ENCODE assay signal across 8 cellular contexts in the genomic region with DNA sequence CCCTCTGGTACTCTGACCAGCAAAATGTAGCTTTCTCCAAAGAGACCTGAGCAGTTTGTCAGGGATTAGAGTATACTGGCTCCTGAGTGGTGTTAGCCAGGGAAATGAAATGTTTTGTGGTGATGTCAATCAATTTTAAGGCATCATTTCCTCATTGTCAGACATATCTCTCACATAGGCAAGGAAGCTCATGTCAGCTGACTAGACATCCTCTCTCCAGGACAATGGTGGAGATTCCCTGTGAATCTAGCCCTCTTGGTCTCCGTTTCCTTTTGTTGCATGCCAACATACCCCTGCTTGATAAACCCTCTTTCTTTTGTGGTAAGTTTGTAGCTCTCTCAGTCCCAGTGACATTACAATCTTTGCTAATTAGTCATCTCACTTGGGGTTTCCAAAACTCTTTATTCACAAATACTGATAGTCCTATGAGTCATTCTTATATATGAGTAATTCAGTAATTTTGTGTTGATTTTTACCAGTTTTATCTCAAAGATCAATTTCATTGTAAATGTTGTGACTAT.
DNase-seq lines count a peak whose midpoint lies in the region; ATAC-seq and TF ChIP-seq lines count a peak whose summit lies in the region.
"Had no signal": no experiment of that assay in that cellular context is flagged by ENCODE, and none has a peak within 500 bp of the region (broad histone marks: within the 10 kb centered on the region; RNA-seq: fewer than 3 reads in every experiment).

No MANE protein-coding gene starts in this region.

- H3K27ac ChIP-seq in foreskin keratinocyte: peak overlapping the region; percentile 73

- DNase-seq in RKO (ENCODE audit: low spot score) (peak; percentile 79), foreskin keratinocyte (peak; percentile 98 to 99), nucleus accumbens (lab: John Stamatoyannopoulos, UW) (no peak), NAMALWA (ENCODE audit: low spot score) (no peak), erythroblast (lab: John Stamatoyannopoulos, UW) (no peak)
- DNase-seq: activated B cell treated with CpG ODN at 0.5 μM for 24 hours had no signal

- no peaks in the 10 kb centered on the region for H3K27me3 ChIP-seq in foreskin keratinocyte

- no peak for TF ChIP-seq POLR2A in erythroblast (IDR thresholded peaks at IDR 0.05; ENCODE audit: low read length)

- H3K4me1 ChIP-seq in foreskin keratinocyte: peaks cover 56% of the 10 kb centered on the region

- TF ChIP-seq CTCF in foreskin keratinocyte (conservative IDR thresholded peaks at IDR 0.05): no peak

- ATAC-seq in GM18909 (IDR thresholded peaks at IDR 0.05; ENCODE audit: poor library complexity, unreplicated experiment) (peak; percentile 88), HG02759 (IDR thresholded peaks at IDR 0.05; ENCODE audit: unreplicated experiment) (peak; percentile 82), foreskin keratinocyte (peak; percentile 95)

Comparison
In these comparisons a context has a peak if more than half of its experiments do, and no peak if none do; other contexts are left out.
1. DNase-seq: peak in RKO (single experiment) and foreskin keratinocyte (2 of 2); none in nucleus accumbens (0 of 56), NAMALWA (single experiment) and erythroblast (0 of 2).
2. Peak in every context shown above with its lines, with median percentiles within 50 percentile points of each other: ATAC-seq.